8 cellular contexts compared by ENCODE assay signal in the genomic region with DNA sequence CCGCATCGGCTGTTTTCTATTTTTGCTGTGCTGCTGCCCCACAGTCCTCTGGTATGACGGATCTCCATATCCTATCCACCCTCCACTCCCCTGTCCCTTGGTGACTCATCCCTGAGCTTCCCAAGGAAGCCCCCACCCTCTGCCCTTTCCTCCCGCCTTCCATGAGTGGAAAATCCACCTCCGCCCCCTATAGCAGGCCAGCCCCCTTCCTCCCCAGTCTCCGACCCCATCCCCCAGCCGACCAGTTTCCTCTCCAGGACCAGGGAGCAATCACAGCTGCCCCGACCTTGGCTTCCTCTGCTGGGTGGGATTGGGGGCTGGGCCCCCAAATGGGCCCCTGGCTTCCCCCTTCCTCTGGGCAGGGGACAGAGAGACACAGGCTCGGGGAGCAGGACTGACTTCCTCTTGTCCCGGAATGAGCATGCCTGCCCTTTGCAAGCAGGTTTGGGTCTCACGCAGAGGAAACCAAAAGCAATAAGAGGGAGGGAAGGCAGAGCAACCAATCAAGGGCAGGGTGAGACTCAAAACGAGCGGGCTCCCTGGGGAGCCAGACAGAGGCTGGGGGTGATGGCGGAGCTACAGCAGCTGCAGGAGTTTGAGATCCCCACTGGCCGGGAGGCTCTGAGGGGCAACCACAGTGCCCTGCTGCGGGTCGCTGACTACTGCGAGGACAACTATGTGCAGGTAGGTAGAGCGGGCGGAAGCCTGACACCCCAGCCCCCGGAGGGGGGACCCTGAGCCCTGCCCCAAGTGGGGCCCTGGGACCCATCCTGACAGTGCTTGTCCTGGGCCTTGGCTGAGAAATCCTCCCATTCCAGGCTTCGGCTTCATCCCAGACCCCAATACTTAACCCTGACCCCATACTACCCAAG. TPM values are rescaled to one million over a fixed set of nuclear protein-coding genes. Genes with fewer than 3 reads are reported as not detected.
DNase-seq lines count a peak whose midpoint lies in the region; ATAC-seq and TF ChIP-seq lines count a peak whose summit lies in the region.

A gene with protein sequence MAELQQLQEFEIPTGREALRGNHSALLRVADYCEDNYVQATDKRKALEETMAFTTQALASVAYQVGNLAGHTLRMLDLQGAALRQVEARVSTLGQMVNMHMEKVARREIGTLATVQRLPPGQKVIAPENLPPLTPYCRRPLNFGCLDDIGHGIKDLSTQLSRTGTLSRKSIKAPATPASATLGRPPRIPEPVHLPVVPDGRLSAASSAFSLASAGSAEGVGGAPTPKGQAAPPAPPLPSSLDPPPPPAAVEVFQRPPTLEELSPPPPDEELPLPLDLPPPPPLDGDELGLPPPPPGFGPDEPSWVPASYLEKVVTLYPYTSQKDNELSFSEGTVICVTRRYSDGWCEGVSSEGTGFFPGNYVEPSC (plus strand): TSS at position 550 of the 872 bp plus-strand sequence. CDS start 18 bp downstream, at position 568.
A gene (minus strand): TSS at position 417 of the 872 bp plus-strand sequence. CDS start 3,152 bp downstream, outside the sequence.

- no peaks in the 10 kb centered on the region for H3K9me3 Mint-ChIP-seq in activated CD4-positive, alpha-beta T cell treated with anti-CD3 and anti-CD28 coated beads, Interleukin-2, amount 10 ng/mL, durations not matched to agents 7 days and 5 days

- POLR2A ChIA-PET in activated CD4-positive, alpha-beta T cell treated with anti-CD3 and anti-CD28 coated beads, Interleukin-2, amount 10 ng/mL, durations not matched to agents 7 days and 5 days (lab: Charles Lee), result interaction anchor here (0.7 to 1.0 kb wide), 2 partner anchors 18 to 178 kb away, joined by 3 read pairs; no protein-coding TSS in a partner anchor

- TF ChIP-seq POLR2A in esophagus squamous epithelium (IDR thresholded peaks at IDR 0.05), result peak in 2 of 4 donors; percentile 50 to 80

- peaks cover 68% of the 10 kb centered on the region for H3K4me1 ChIP-seq in BLaER1
- peaks cover 0 to 45% (median 11%) of the 10 kb centered on the region in 3 donors for H3K4me1 ChIP-seq in esophagus squamous epithelium
- H3K4me1 ChIP-seq in psoas muscle, result no peaks in the 10 kb centered on the region

- H4K20me1 ChIP-seq in BLaER1, result no peaks in the 10 kb centered on the region

- H3K36me3 ChIP-seq in BLaER1 (no peaks in the 10 kb centered on the region), esophagus squamous epithelium (no peaks in the 10 kb centered on the region), psoas muscle (ENCODE audit: insufficient read depth in 1 of 2, low read depth in 1 of 2) (no peaks in the 10 kb centered on the region)

- H3K4me3 ChIP-seq in BLaER1 (peak within 1 kb of the TSS; percentile 63), esophagus squamous epithelium (peak within 1 kb of the TSS; percentile 25 to 65 (median 46)), psoas muscle (peak within 1 kb of the TSS; percentile 48)

- H3K36me3 Mint-ChIP-seq in activated CD4-positive, alpha-beta T cell treated with anti-CD3 and anti-CD28 coated beads, Interleukin-2, amount 10 ng/mL, durations not matched to agents 7 days and 5 days (ENCODE audit: low read depth), result peaks cover 34% of the 10 kb centered on the region

- H3K27me3 ChIP-seq in BLaER1, result no peaks in the 10 kb centered on the region
- peaks cover 0 to 51% (median 0%) of the 10 kb centered on the region in 4 donors for H3K27me3 ChIP-seq in esophagus squamous epithelium
- H3K27me3 ChIP-seq in psoas muscle (ENCODE audit: insufficient read depth in 3 of 3, low read length in 2 of 3), result peaks cover 0 to 35% (median 17%) of the 10 kb centered on the region in 3 donors

- CTCF ChIA-PET in activated CD4-positive, alpha-beta T cell treated with anti-CD3 and anti-CD28 coated beads, Interleukin-2, amount 10 ng/mL, durations not matched to agents 7 days and 5 days (lab: Charles Lee), result interaction anchor here (0.7 to 4.1 kb wide), 4 partner anchors 11 to 17 kb away, joined by 3 to 23 read pairs (median 11); no protein-coding TSS in a partner anchor

- H3K9ac ChIP-seq in BLaER1, result peak within 1 kb of the TSS; percentile 59; the same call in 1 of the 2 replicates

- intact Hi-C loops in esophagus squamous epithelium (cut with DNase I) (no loop called here), psoas muscle (cut with DNase I) (no loop called here)

- DNase-seq in activated CD4-positive, alpha-beta T cell treated with anti-CD3 and anti-CD28 coated beads, Interleukin-2, amount 10 ng/mL, durations not matched to agents 7 days and 5 days, result peak; percentile 80
- DNase-seq in esophagus squamous epithelium (lab: John Stamatoyannopoulos, UW) (no peak), psoas muscle (peak; percentile 43 to 58), NCI-H2081 treated with DMSO at 0.1 percent for 48 hours (lab: John Stamatoyannopoulos, UW) (no peak), GF-D8 (lab: John Stamatoyannopoulos, UW) (no peak)

- H3K27ac Mint-ChIP-seq in activated CD4-positive, alpha-beta T cell treated with anti-CD3 and anti-CD28 coated beads, Interleukin-2, amount 10 ng/mL, durations not matched to agents 7 days and 5 days, result peak within 1 kb of the TSS; percentile 60

- WGBS in esophagus squamous epithelium, 2 donors, result 31 to 44% methylated on average over 12 to 14 of the region's 22 CpGs
- 13 to 24% (median 21%) methylated on average over 21 to 22 of the region's 22 CpGs for WGBS in psoas muscle, 3 donors

- H3K4me3 Mint-ChIP-seq in activated CD4-positive, alpha-beta T cell treated with anti-CD3 and anti-CD28 coated beads, Interleukin-2, amount 10 ng/mL, durations not matched to agents 7 days and 5 days, result peak within 1 kb of the TSS; percentile 95

- peaks cover 69% of the 10 kb centered on the region for H3K4me1 Mint-ChIP-seq in activated CD4-positive, alpha-beta T cell treated with anti-CD3 and anti-CD28 coated beads, Interleukin-2, amount 10 ng/mL, durations not matched to agents 7 days and 5 days

- TF ChIP-seq CTCF in esophagus squamous epithelium (IDR thresholded peaks at IDR 0.05), result no peak
- TF ChIP-seq CTCF in psoas muscle (IDR thresholded peaks at IDR 0.05), result no peak

- peak within 1 kb of the TSS; percentile 91 for H3K4me2 ChIP-seq in BLaER1

- H3K27me3 Mint-ChIP-seq in activated CD4-positive, alpha-beta T cell treated with anti-CD3 and anti-CD28 coated beads, Interleukin-2, amount 10 ng/mL, durations not matched to agents 7 days and 5 days, result no peaks in the 10 kb centered on the region

- H3K27ac ChIP-seq in BLaER1 (peak within 1 kb of the TSS; percentile 75), esophagus squamous epithelium (peak within 1 kb of the TSS; percentile 66 to 85 (median 78)), psoas muscle (peak within 1 kb of the TSS; percentile 36)

- H3K9me3 ChIP-seq in BLaER1 (no peaks in the 10 kb centered on the region), esophagus squamous epithelium (no peaks in the 10 kb centered on the region), psoas muscle (no peaks in the 10 kb centered on the region)

- ATAC-seq in GM19397 (IDR thresholded peaks at IDR 0.05; ENCODE audit: unreplicated experiment), result peak; percentile 74
- ATAC-seq in HG03521 (IDR thresholded peaks at IDR 0.05; ENCODE audit: unreplicated experiment), result peak; percentile 82
- peak in 3 of 4 donors; percentile 39 to 65 (median 50) for ATAC-seq in psoas muscle

RNA-seq across cellular contexts. Expression of the first gene that starts in this region (rescaled TPM):
- 10 to 100 TPM; 58.4 to 59.4 TPM for total RNA-seq in activated CD4-positive, alpha-beta T cell treated with anti-CD3 and anti-CD28 coated beads, Interleukin-2, amount 10 ng/mL, durations not matched to agents 7 days and 5 days
- total RNA-seq in esophagus squamous epithelium (1 to 10 TPM; 1.5 to 8.8 (median 4.2) TPM), psoas muscle (1 to 10 TPM; 1.9 to 3.8 (median 2.5) TPM)
- 1 to 10 TPM; 1.1 to 2.9 (median 2.1) TPM for polyA plus RNA-seq in psoas muscle

RNA-seq across cellular contexts. Expression of the second gene that starts in this region (rescaled TPM):
- 10 to 100 TPM; 15.0 to 15.9 TPM for total RNA-seq in activated CD4-positive, alpha-beta T cell treated with anti-CD3 and anti-CD28 coated beads, Interleukin-2, amount 10 ng/mL, durations not matched to agents 7 days and 5 days
- 1 to 10 TPM in 2 of 4 donors, not detected in 2; 1.4 to 1.7 TPM for total RNA-seq in esophagus squamous epithelium
- 1 to 10 TPM in 1 of 4 donors, under 1 TPM in 3; 0.39 to 2.0 (median 0.49) TPM for total RNA-seq in psoas muscle
- 1 to 10 TPM in 1 of 3 donors, under 1 TPM in 2; 0.32 to 1.3 (median 0.58) TPM for polyA plus RNA-seq in psoas muscle

Comparison
In these comparisons a context has a peak if more than half of its experiments do, and no peak if none do; other contexts are left out.
1. RNA of the first gene that starts in this region (total RNA-seq): 58.4 to 59.4 TPM in activated CD4-positive, alpha-beta T cell treated with anti-CD3 and anti-CD28 coated beads, Interleukin-2, amount 10 ng/mL, durations not matched to agents 7 days and 5 days; 1.5 to 8.8 TPM in esophagus squamous epithelium and 1.9 to 3.8 TPM in psoas muscle; every median in the first group is over 4 times any median in the second.
2. RNA of the second gene that starts in this region (total RNA-seq): 15.0 to 15.9 TPM in activated CD4-positive, alpha-beta T cell treated with anti-CD3 and anti-CD28 coated beads, Interleukin-2, amount 10 ng/mL, durations not matched to agents 7 days and 5 days; 1.4 to 1.7 TPM in esophagus squamous epithelium and 0.39 to 2.0 TPM in psoas muscle; every median in the first group is over 4 times any median in the second.
3. DNase-seq: peak in activated CD4-positive, alpha-beta T cell treated with anti-CD3 and anti-CD28 coated beads, Interleukin-2, amount 10 ng/mL, durations not matched to agents 7 days and 5 days (single experiment) and psoas muscle (2 of 2); none in esophagus squamous epithelium (single experiment), NCI-H2081 treated with DMSO at 0.1 percent for 48 hours (single experiment) and GF-D8 (single experiment).
4. Peak in every context shown above with its lines, with median percentiles within 50 percentile points of each other: H3K27ac ChIP-seq, H3K4me3 ChIP-seq and ATAC-seq.